In genomic region chr3:182738583-182739514, GRCh38 we compare ENCODE assay signal across 13 cellular contexts. TPM values are rescaled to one million over a fixed set of nuclear protein-coding genes. Genes with fewer than 3 reads are reported as not detected.
A peak's percentile ranks its signal among the peaks of the same experiment; 100 is the strongest.
DNase-seq lines count a peak whose midpoint lies in the region; ATAC-seq, FAIRE-seq and TF ChIP-seq lines count a peak whose summit lies in the region.
"Had no signal": no experiment of that assay in that cellular context is flagged by ENCODE, and none has a peak within 500 bp of the region (broad histone marks: within the 10 kb centered on the region; RNA-seq: fewer than 3 reads in every experiment).

No MANE protein-coding gene starts in this region.

- no peak for FAIRE-seq in pancreas (lab: Jason Lieb, UNC)

- 40 to 49% methylated on average over 6 of the region's 6 CpGs for WGBS in pancreas, 2 donors
- WGBS in aorta, 2 donors, result 89% methylated on average over 6 of the region's 6 CpGs

- H3K27me3 ChIP-seq in pancreas, result no peaks in the 10 kb centered on the region
- H3K27me3 ChIP-seq in aorta (ENCODE audit: control insufficient read depth in 1 of 2, insufficient read depth in 2 of 2, low read length in 1 of 2), result peaks cover 0 to 1% of the 10 kb centered on the region in 2 donors

- TF ChIP-seq CTCF in pancreas (IDR thresholded peaks at IDR 0.05), result no peak

- H3K36me3 ChIP-seq in pancreas (no peaks in the 10 kb centered on the region), aorta (ENCODE audit: control insufficient read depth in 1 of 2, insufficient read depth in 2 of 2, low read length in 1 of 2) (no peaks in the 10 kb centered on the region)
- H3K36me3 ChIP-seq: neutrophil had no signal

- H3K4me3 ChIP-seq in pancreas, result no peak overlapping the region
- H3K4me3 ChIP-seq in aorta (ENCODE audit: low read length in 2 of 2), result no peak overlapping the region

- intact Hi-C loops in pancreas (cut with DNase I), result no loop called here
- intact Hi-C loops in aorta (cut with DNase I), result no loop called here

- DNase-seq in DMS53 (lab: John Stamatoyannopoulos, UW) (peak; percentile 96), NCI-H2196 (lab: John Stamatoyannopoulos, UW; ENCODE audit: unreplicated experiment) (peak; percentile 59), epithelial cell of prostate (ENCODE audit: low read depth, low spot score) (peak; percentile 94), pancreas (no peak), NCI-H82 (lab: John Stamatoyannopoulos, UW) (no peak), aorta (no peak)
- no peak for DNase-seq in effector CD4-positive, alpha-beta T cell
- DNase-seq: activated naive CD4-positive, alpha-beta T cell treated with anti-CD3 and anti-CD28 coated beads, Interleukin-2, amount 50 U/mL, for 16 hours; GDM1; immature natural killer cell; NCI-H1048 had no signal

- peak; percentile 81 to 89 (median 88) for ATAC-seq in pancreas
- no peak for ATAC-seq in GM21576 (IDR thresholded peaks at IDR 0.05; ENCODE audit: unreplicated experiment)
- no peak for ATAC-seq in aorta (ENCODE audit: low FRiP score)

- no peaks in the 10 kb centered on the region for H3K9me3 ChIP-seq in pancreas
- H3K9me3 ChIP-seq in aorta (ENCODE audit: control insufficient read depth, low read length), result no peaks in the 10 kb centered on the region
- H3K9me3 ChIP-seq: neutrophil had no signal

- peak overlapping the region; percentile 93 for H3K27ac ChIP-seq in epithelial cell of prostate
- peak overlapping the region in 3 of 4 donors; percentile 46 to 68 (median 58) for H3K27ac ChIP-seq in pancreas
- H3K27ac ChIP-seq in aorta (ENCODE audit: low read depth in 1 of 2, low read length in 2 of 2), result no peak overlapping the region
- H3K27ac ChIP-seq: neutrophil had no signal

- peaks cover 7 to 14% (median 14%) of the 10 kb centered on the region in 3 donors for H3K4me1 ChIP-seq in pancreas
- peaks cover 0 to 5% of the 10 kb centered on the region in 2 donors for H3K4me1 ChIP-seq in aorta (ENCODE audit: control insufficient read depth in 1 of 2, insufficient read depth in 2 of 2, low read length in 2 of 2)

RNA-seq across cellular contexts. Expression of gene ATP11B, which starts 54.5 kb away (rescaled TPM):
- 10 to 100 TPM; 24.2 to 50.2 (median 30.7) TPM for total RNA-seq in pancreas
- 1 to 10 TPM; 3.2 to 7.8 TPM for polyA plus RNA-seq in pancreas
- total RNA-seq in aorta, result 10 to 100 TPM; 62.5 to 70.3 TPM
- 10 to 100 TPM in 1 of 2 donors, 1 to 10 TPM in 1; 8.9 to 12.4 TPM for polyA plus RNA-seq in aorta

Comparison
In these comparisons a context has a peak if more than half of its experiments do, and no peak if none do; other contexts are left out.
1. DNase-seq: peak in DMS53 (single experiment), NCI-H2196 (single experiment) and epithelial cell of prostate (single experiment); none in pancreas (0 of 6), NCI-H82 (single experiment), aorta (0 of 2) and effector CD4-positive, alpha-beta T cell (single experiment).
2. H3K27ac ChIP-seq: peak in epithelial cell of prostate (single experiment) and pancreas (3 of 4); none in aorta (0 of 2).
3. ATAC-seq: peak in pancreas (4 of 4); none in GM21576 (single experiment) and aorta (single experiment).